In genomic region chr22:20536590-20537324, GRCh38 we compare ENCODE assay signal across 13 cellular contexts. TPM values are rescaled to one million over a fixed set of nuclear protein-coding genes. Genes with fewer than 3 reads are reported as not detected.
DNase-seq lines count a peak whose midpoint lies in the region; ATAC-seq and TF ChIP-seq lines count a peak whose summit lies in the region.
"Had no signal": no experiment of that assay in that cellular context is flagged by ENCODE, and none has a peak within 500 bp of the region (broad histone marks: within the 10 kb centered on the region; RNA-seq: fewer than 3 reads in every experiment).

No MANE protein-coding gene starts in this region.

- POLR2A ChIA-PET in WTC11 (lab: Charles Lee) = no interaction called here
- POLR2A ChIA-PET in activated CD4-positive, alpha-beta memory T cell treated with anti-CD3 and anti-CD28 coated beads, Interleukin-2, amount 10 ng/mL, durations not matched to agents 7 days and 5 days (lab: Charles Lee) = interaction anchor here (1.0 to 1.7 kb wide), 3 partner anchors 13 to 33 kb away, joined by 3 to 4 read pairs (median 3); no protein-coding TSS in a partner anchor

- H3K27ac ChIP-seq in BLaER1 treated with 17β-estradiol and CSF1 and Interleukin-3, amounts not matched to agents 10 nM and 100 nM = peak overlapping the region in 7 of 11 experiments; percentile 7 to 37 (median 24); a peak in 7 of 22 replicates
- no peak overlapping the region for H3K27ac ChIP-seq in GM23338 (ENCODE audit: low read depth)
- no peak overlapping the region for H3K27ac ChIP-seq in vagina
- H3K27ac ChIP-seq: HL-60 had no signal

- H3K36me3 Mint-ChIP-seq in GM23338 (ENCODE audit: low read depth) (peaks cover 33% of the 10 kb centered on the region), WTC11 (peaks cover 28% of the 10 kb centered on the region), memory B cell (peaks cover 19% of the 10 kb centered on the region)
- H3K36me3 Mint-ChIP-seq in activated CD4-positive, alpha-beta memory T cell treated with anti-CD3 and anti-CD28 coated beads, Interleukin-2, amount 10 ng/mL, durations not matched to agents 7 days and 5 days (ENCODE audit: low read depth) = peaks cover 48% of the 10 kb centered on the region

- H4K20me1 ChIP-seq in BLaER1 treated with 17β-estradiol and CSF1 and Interleukin-3, amounts not matched to agents 10 nM and 100 nM = peaks cover 64 to 98% (median 93%) of the 10 kb centered on the region in 11 experiments
- peaks cover 14% of the 10 kb centered on the region for H4K20me1 ChIP-seq in GM23338 (replicated peaks; ENCODE audit: insufficient read depth)

- 0 out of 22 replicates have a peak, but pooled peaks cover 0 to 2% (median 0%) of the 10 kb centered on the region in 11 experiments for H3K9me3 ChIP-seq in BLaER1 treated with 17β-estradiol and CSF1 and Interleukin-3, amounts not matched to agents 10 nM and 100 nM (replicated peaks in 1 of 11)
- H3K9me3 ChIP-seq in vagina = no peaks in the 10 kb centered on the region
- H3K9me3 ChIP-seq: Caco-2 had no signal

- no peak for DNase-seq in GM23338 (ENCODE audit: low spot score)
- DNase-seq in WTC11 (ENCODE audit: low spot score) = no peak
- DNase-seq in memory B cell (ENCODE audit: low spot score in 2 of 2) = no peak
- no peak for DNase-seq in vagina (ENCODE audit: extremely low spot score in 2 of 2)
- no peak for DNase-seq in mucosa of gallbladder (ENCODE audit: low spot score)
- DNase-seq in activated CD4-positive, alpha-beta memory T cell treated with anti-CD3 and anti-CD28 coated beads, Interleukin-2, amount 10 ng/mL, durations not matched to agents 7 days and 5 days = no peak
- DNase-seq: activated CD4-positive, CD25-positive, alpha-beta regulatory T cell; Caco-2; stimulated activated CD4-positive, alpha-beta T cell treated with anti-CD3 and anti-CD28 coated beads, Interleukin-2, amount 100 ng/mL, for 24 hours had no signal

- no peak overlapping the region for H3K4me3 Mint-ChIP-seq in GM23338
- no peak overlapping the region for H3K4me3 Mint-ChIP-seq in WTC11
- H3K4me3 Mint-ChIP-seq in memory B cell = peak overlapping the region; percentile 15
- H3K4me3 Mint-ChIP-seq in activated CD4-positive, alpha-beta memory T cell treated with anti-CD3 and anti-CD28 coated beads, Interleukin-2, amount 10 ng/mL, durations not matched to agents 7 days and 5 days = no peak overlapping the region

- intact Hi-C loops in vagina (cut with DNase I) = no loop called here

- H3K27me3 ChIP-seq in BLaER1 treated with 17β-estradiol and CSF1 and Interleukin-3, amounts not matched to agents 10 nM and 100 nM = no peaks in the 10 kb centered on the region
- H3K27me3 ChIP-seq in GM23338 (ENCODE audit: insufficient read depth) (no peaks in the 10 kb centered on the region), vagina (no peaks in the 10 kb centered on the region)

- H3K27me3 Mint-ChIP-seq in GM23338 (ENCODE audit: insufficient read depth, low read depth, poor library complexity) (peaks cover 6% of the 10 kb centered on the region), WTC11 (ENCODE audit: low read depth) (no peaks in the 10 kb centered on the region), memory B cell (no peaks in the 10 kb centered on the region)
- no peaks in the 10 kb centered on the region for H3K27me3 Mint-ChIP-seq in activated CD4-positive, alpha-beta memory T cell treated with anti-CD3 and anti-CD28 coated beads, Interleukin-2, amount 10 ng/mL, durations not matched to agents 7 days and 5 days

- no peaks in the 10 kb centered on the region for H3K9me3 Mint-ChIP-seq in GM23338
- H3K9me3 Mint-ChIP-seq in WTC11 = no peaks in the 10 kb centered on the region
- no peaks in the 10 kb centered on the region for H3K9me3 Mint-ChIP-seq in memory B cell
- no peaks in the 10 kb centered on the region for H3K9me3 Mint-ChIP-seq in activated CD4-positive, alpha-beta memory T cell treated with anti-CD3 and anti-CD28 coated beads, Interleukin-2, amount 10 ng/mL, durations not matched to agents 7 days and 5 days

- H2AFZ ChIP-seq in GM23338 = no peak overlapping the region

- H3K27ac Mint-ChIP-seq in GM23338 (peak overlapping the region; percentile 71; the same call in 1 of the 2 replicates), WTC11 (peak overlapping the region; percentile 76), memory B cell (no peak overlapping the region)
- H3K27ac Mint-ChIP-seq in activated CD4-positive, alpha-beta memory T cell treated with anti-CD3 and anti-CD28 coated beads, Interleukin-2, amount 10 ng/mL, durations not matched to agents 7 days and 5 days = no peak overlapping the region

- no peaks in the 10 kb centered on the region for H3K9me2 ChIP-seq in GM23338 (ENCODE audit: insufficient read depth)

- peaks cover 75 to 92% (median 88%) of the 10 kb centered on the region in 11 experiments for H3K36me3 ChIP-seq in BLaER1 treated with 17β-estradiol and CSF1 and Interleukin-3, amounts not matched to agents 10 nM and 100 nM
- peaks cover 8% of the 10 kb centered on the region; the same call in 1 of the 2 replicates for H3K36me3 ChIP-seq in GM23338 (ENCODE audit: insufficient read depth)
- H3K36me3 ChIP-seq in vagina = peaks cover 0 to 18% of the 10 kb centered on the region in 2 donors

- H3K79me2 ChIP-seq in GM23338 (replicated peaks; ENCODE audit: insufficient read depth) = peaks cover 44% of the 10 kb centered on the region

- H3K4me3 ChIP-seq in BLaER1 treated with 17β-estradiol and CSF1 and Interleukin-3, amounts not matched to agents 10 nM and 100 nM = no peak overlapping the region
- no peak overlapping the region for H3K4me3 ChIP-seq in GM23338
- H3K4me3 ChIP-seq in vagina = no peak overlapping the region

- no peak for TF ChIP-seq POLR2A in vagina (IDR thresholded peaks at IDR 0.05)

- TF ChIP-seq CTCF in GM23338 (conservative IDR thresholded peaks at IDR 0.05; ENCODE audit: low read depth in 2 of 2) = no peak
- no peak for TF ChIP-seq CTCF in WTC11 (IDR thresholded peaks at IDR 0.05)
- TF ChIP-seq CTCF in vagina (IDR thresholded peaks at IDR 0.05) = no peak

- no peaks in the 10 kb centered on the region for H3F3A ChIP-seq in GM23338 (replicated peaks; ENCODE audit: low read depth)

- H3K4me1 Mint-ChIP-seq in GM23338 (peaks cover 13% of the 10 kb centered on the region), WTC11 (peaks cover 11% of the 10 kb centered on the region), memory B cell (peaks cover 19% of the 10 kb centered on the region)
- peaks cover 21% of the 10 kb centered on the region for H3K4me1 Mint-ChIP-seq in activated CD4-positive, alpha-beta memory T cell treated with anti-CD3 and anti-CD28 coated beads, Interleukin-2, amount 10 ng/mL, durations not matched to agents 7 days and 5 days

- no peak for ATAC-seq in GM23338
- no peak for ATAC-seq in WTC11
- ATAC-seq in memory B cell (ENCODE audit: low read depth) = no peak
- no peak for ATAC-seq in GM21381 (IDR thresholded peaks at IDR 0.05; ENCODE audit: unreplicated experiment)
- ATAC-seq: Panc1 had no signal

- CTCF ChIA-PET in WTC11 (lab: Charles Lee) = no interaction called here
- CTCF ChIA-PET in activated CD4-positive, alpha-beta memory T cell treated with anti-CD3 and anti-CD28 coated beads, Interleukin-2, amount 10 ng/mL, durations not matched to agents 7 days and 5 days (lab: Charles Lee) = no interaction called here

- H3K9ac ChIP-seq in BLaER1 treated with 17β-estradiol and CSF1 and Interleukin-3, amounts not matched to agents 10 nM and 100 nM = 0 out of 22 replicates have a peak overlapping the region, but pooled peaks of 1 of the 11 experiments have one; percentile 20

- peak overlapping the region in 6 of 11 experiments; percentile 10 to 33 (median 22); a peak in 4 of 22 replicates for H3K4me2 ChIP-seq in BLaER1 treated with 17β-estradiol and CSF1 and Interleukin-3, amounts not matched to agents 10 nM and 100 nM
- no peak overlapping the region for H3K4me2 ChIP-seq in GM23338

- peaks cover 24 to 50% (median 42%) of the 10 kb centered on the region in 10 experiments for H3K4me1 ChIP-seq in BLaER1 treated with 17β-estradiol and CSF1 and Interleukin-3, amounts not matched to agents 10 nM and 100 nM
- H3K4me1 ChIP-seq in GM23338 (ENCODE audit: insufficient read depth) = no peaks in the 10 kb centered on the region; the same call in 1 of the 2 replicates
- peaks cover 35% of the 10 kb centered on the region for H3K4me1 ChIP-seq in vagina

TF ChIP-seq in GM23338, 12 proteins besides CTCF, POLR2A, EP300 and RAD21 (continues in another document):
- TF ChIP-seq ETS1 (IDR thresholded peaks at IDR 0.05) (no peak), ZNF331 (CRISPR knock-in tag; IDR thresholded peaks at IDR 0.05; ENCODE audit: low read depth) (no peak)

TF ChIP-seq in WTC11, 78 proteins besides CTCF, POLR2A, EP300 and RAD21 (continues in another document):
- TF ChIP-seq MXD4 (CRISPR knock-in tag; IDR thresholded peaks at IDR 0.05; ENCODE audit: borderline replicate concordance) (no peak), USF1 (CRISPR knock-in tag; IDR thresholded peaks at IDR 0.05) (no peak), ATF1 (CRISPR knock-in tag; IDR thresholded peaks at IDR 0.05) (no peak), NFATC4 (CRISPR knock-in tag; IDR thresholded peaks at IDR 0.05) (no peak), ZBTB21 (CRISPR knock-in tag; IDR thresholded peaks at IDR 0.05; ENCODE audit: borderline replicate concordance) (no peak)

RNA-seq across cellular contexts. Expression of gene MED15, which starts 29.3 kb away (rescaled TPM):
- 32.0 and 43.5 TPM in 2 replicates for total RNA-seq in GM23338 (2014; rRNA removed; shearing (Covaris generic))
- polyA plus RNA-seq in GM23338 (2016; fragmentation: Nextera tagmentation; extraction: Ambion mirVana) = 27.7 and 29.2 TPM in 2 replicates
- total RNA-seq in WTC11 (2021) (60.9 to 67.7 TPM (median 62.6 TPM) in 3 replicates), vagina (72.2 TPM), mucosa of gallbladder (107 TPM)
- total RNA-seq in activated CD4-positive, alpha-beta memory T cell treated with anti-CD3 and anti-CD28 coated beads, Interleukin-2, amount 10 ng/mL, durations not matched to agents 7 days and 5 days = 100 to 1,000 TPM; 168 TPM

RNA-seq across cellular contexts. Expression of gene KLHL22, which starts 41.2 kb away (rescaled TPM):
- 12.1 and 16.0 TPM in 2 replicates for total RNA-seq in GM23338 (2014; rRNA removed; shearing (Covaris generic))
- 2.4 and 2.8 TPM in 2 replicates for polyA plus RNA-seq in GM23338 (2016; fragmentation: Nextera tagmentation; extraction: Ambion mirVana)
- total RNA-seq in WTC11 (2021) (9.9 to 15.7 TPM (median 12.1 TPM) in 3 replicates), vagina (20.1 TPM), mucosa of gallbladder (26.6 TPM)
- total RNA-seq in activated CD4-positive, alpha-beta memory T cell treated with anti-CD3 and anti-CD28 coated beads, Interleukin-2, amount 10 ng/mL, durations not matched to agents 7 days and 5 days = 10 to 100 TPM; 31.1 to 32.8 TPM

Comparison
In these comparisons a context has a peak if more than half of its experiments do, and no peak if none do; other contexts are left out.
1. H3K27ac ChIP-seq: peak in BLaER1 treated with 17β-estradiol and CSF1 and Interleukin-3, amounts not matched to agents 10 nM and 100 nM (7 of 11); none in GM23338 (single experiment) and vagina (single experiment).
2. H3K27ac Mint-ChIP-seq: peak in GM23338 (single experiment) and WTC11 (single experiment); none in memory B cell (single experiment) and activated CD4-positive, alpha-beta memory T cell treated with anti-CD3 and anti-CD28 coated beads, Interleukin-2, amount 10 ng/mL, durations not matched to agents 7 days and 5 days (single experiment).